ENCODE assay signal across 11 cellular contexts in genomic region chr7:108308913-108309312, GRCh38.
DNase-seq lines count a peak whose midpoint lies in the region; ATAC-seq and TF ChIP-seq lines count a peak whose summit lies in the region.
"Had no signal": no experiment of that assay in that cellular context is flagged by ENCODE, and none has a peak within 500 bp of the region (broad histone marks: within the 10 kb centered on the region; RNA-seq: fewer than 3 reads in every experiment).

No MANE protein-coding gene starts in this region.

- H3K27me3 Mint-ChIP-seq in activated CD4-positive, alpha-beta memory T cell treated with anti-CD3 and anti-CD28 coated beads for 36 hours: peaks cover 4% of the 10 kb centered on the region

- no peaks in the 10 kb centered on the region for H3K36me3 Mint-ChIP-seq in activated CD4-positive, alpha-beta memory T cell treated with anti-CD3 and anti-CD28 coated beads for 36 hours

- CTCF ChIA-PET in activated CD4-positive, alpha-beta memory T cell treated with anti-CD3 and anti-CD28 coated beads for 36 hours (lab: Charles Lee): no interaction called here

- H3K27ac Mint-ChIP-seq in activated CD4-positive, alpha-beta memory T cell treated with anti-CD3 and anti-CD28 coated beads for 36 hours: no peak overlapping the region
- H3K27ac Mint-ChIP-seq: dendritic cell treated with granulocyte-macrophage colony-stimulating factor and Interleukin-4, amounts not matched to agents 40 ng/mL and 50 ng/mL, for 4 days; nephron had no signal

- ATAC-seq in GM19025 (IDR thresholded peaks at IDR 0.05; ENCODE audit: low read depth, unreplicated experiment) (peak; percentile 55), HG03342 (IDR thresholded peaks at IDR 0.05; ENCODE audit: unreplicated experiment) (peak; percentile 48), HG02970 (IDR thresholded peaks at IDR 0.05; ENCODE audit: low FRiP score, unreplicated experiment) (no peak)

- peak overlapping the region in 47 of 59 donors; percentile 2 to 78 (median 49) for H3K27ac ChIP-seq in dorsolateral prefrontal cortex
- H3K27ac ChIP-seq: SK-N-MC had no signal

- H3K9me3 Mint-ChIP-seq in activated CD4-positive, alpha-beta memory T cell treated with anti-CD3 and anti-CD28 coated beads for 36 hours: no peaks in the 10 kb centered on the region
- H3K9me3 Mint-ChIP-seq: dendritic cell treated with granulocyte-macrophage colony-stimulating factor and Interleukin-4, amounts not matched to agents 40 ng/mL and 50 ng/mL, for 4 days; nephron had no signal

- intact Hi-C loops in dorsolateral prefrontal cortex (cut with DNase I): loop anchor here in 1 of 2 donors (10.0 kb wide), 1 partner anchor 146 kb away; the partner anchor contains the start of gene NRCAM
- intact Hi-C loops in activated CD4-positive, alpha-beta memory T cell treated with anti-CD3 and anti-CD28 coated beads for 36 hours (cut with micrococcal nuclease): no loop called here

- H3K27me3 ChIP-seq in dorsolateral prefrontal cortex: no peaks in the 10 kb centered on the region

- POLR2A ChIA-PET in activated CD4-positive, alpha-beta memory T cell treated with anti-CD3 and anti-CD28 coated beads for 36 hours (lab: Charles Lee): no interaction called here

- no peak for DNase-seq in dorsolateral prefrontal cortex
- DNase-seq in pons (ENCODE audit: low spot score): peak; percentile 40
- DNase-seq in 8988T: no peak
- no peak for DNase-seq in NOMO-1 (lab: John Stamatoyannopoulos, UW; ENCODE audit: unreplicated experiment in 2 of 2)
- no peak for DNase-seq in activated CD4-positive, alpha-beta memory T cell treated with anti-CD3 and anti-CD28 coated beads for 36 hours

- TF ChIP-seq CTCF in dorsolateral prefrontal cortex (IDR thresholded peaks at IDR 0.05 in 54 of 56, conservative IDR thresholded peaks at IDR 0.05 in 2 of 56; ENCODE audit: low read depth in 1 of 56, partially characterized antibody in 56 of 56): no peak

- no peak overlapping the region for H3K4me3 ChIP-seq in dorsolateral prefrontal cortex
- H3K4me3 ChIP-seq: SK-N-MC had no signal

- H3K4me1 Mint-ChIP-seq in activated CD4-positive, alpha-beta memory T cell treated with anti-CD3 and anti-CD28 coated beads for 36 hours (ENCODE audit: low read depth): peaks cover 4% of the 10 kb centered on the region
- H3K4me1 Mint-ChIP-seq: nephron had no signal

- H3K4me3 Mint-ChIP-seq in activated CD4-positive, alpha-beta memory T cell treated with anti-CD3 and anti-CD28 coated beads for 36 hours: no peak overlapping the region
- H3K4me3 Mint-ChIP-seq: dendritic cell treated with granulocyte-macrophage colony-stimulating factor and Interleukin-4, amounts not matched to agents 40 ng/mL and 50 ng/mL, for 4 days; nephron had no signal
